Comparison of ENCODE assay signal across 11 cellular contexts in genomic region chr2:55966431-55967118, GRCh38. TPM values are rescaled to one million over a fixed set of nuclear protein-coding genes. Genes with fewer than 3 reads are reported as not detected.
A peak's percentile ranks its signal among the peaks of the same experiment; 100 is the strongest.
DNase-seq lines count a peak whose midpoint lies in the region; FAIRE-seq and TF ChIP-seq lines count a peak whose summit lies in the region.
"Had no signal": no experiment of that assay in that cellular context is flagged by ENCODE, and none has a peak within 500 bp of the region (broad histone marks: within the 10 kb centered on the region; RNA-seq: fewer than 3 reads in every experiment).

No MANE protein-coding gene starts in this region.

- WGBS in sigmoid colon, 2 donors: 51 to 54% methylated on average over 6 of the region's 6 CpGs

- no peak for DNase-seq in HFFc6
- peak; percentile 22 for DNase-seq in colonic mucosa
- DNase-seq in kidney tubule cell (ENCODE audit: low spot score): peak; percentile 52
- peak; percentile 67 for DNase-seq in sigmoid colon
- no peak for DNase-seq in activated CD4-positive, alpha-beta T cell treated with anti-CD3 and anti-CD28 coated beads for 1 hour
- no peak for DNase-seq in GM12891 (ENCODE audit: insufficient read length, low spot score)
- DNase-seq in A172 (ENCODE audit: low spot score): no peak
- DNase-seq in NCI-H1436 treated with DMSO at 0.1 percent for 48 hours (lab: John Stamatoyannopoulos, UW): no peak
- DNase-seq: CD8-positive, alpha-beta T cell; NCI-H1694 treated with DMSO at 0.1 percent for 48 hours had no signal

- H3K27me3 ChIP-seq in colonic mucosa (no peaks in the 10 kb centered on the region), sigmoid colon (no peaks in the 10 kb centered on the region)

- H3K9ac ChIP-seq in colonic mucosa (ENCODE audit: low read depth in 2 of 2, low read length in 2 of 2): no peak overlapping the region

- H3K4me3 Mint-ChIP-seq in HFFc6: no peak overlapping the region
- H3K4me3 Mint-ChIP-seq: CD8-positive, alpha-beta T cell had no signal

- no peaks in the 10 kb centered on the region for H3K36me3 ChIP-seq in colonic mucosa
- no peaks in the 10 kb centered on the region for H3K36me3 ChIP-seq in sigmoid colon

- no peaks in the 10 kb centered on the region for H3K9me3 Mint-ChIP-seq in HFFc6
- H3K9me3 Mint-ChIP-seq: CD8-positive, alpha-beta T cell had no signal

- no peak for FAIRE-seq in GM12891 (lab: Jason Lieb, UNC)
- FAIRE-seq: colon had no signal

- no peak overlapping the region for H3K4me3 ChIP-seq in colonic mucosa
- no peak overlapping the region for H3K4me3 ChIP-seq in sigmoid colon

- no peaks in the 10 kb centered on the region for H3K9me3 ChIP-seq in colonic mucosa
- no peaks in the 10 kb centered on the region for H3K9me3 ChIP-seq in sigmoid colon

- intact Hi-C loops in colonic mucosa (cut with DNase I): loop anchor here (2.0 kb wide), 1 partner anchor 14 kb away; no protein-coding TSS in a partner anchor
- intact Hi-C loops in sigmoid colon (cut with DNase I): loop anchor here (10.0 kb wide), 1 partner anchor 242 kb away; no protein-coding TSS in a partner anchor

- H3K36me3 Mint-ChIP-seq in HFFc6 (ENCODE audit: low read depth): peaks cover 4% of the 10 kb centered on the region
- H3K36me3 Mint-ChIP-seq: CD8-positive, alpha-beta T cell had no signal

- H3K27me3 Mint-ChIP-seq in HFFc6 (ENCODE audit: insufficient read depth): no peaks in the 10 kb centered on the region; the same call in 1 of the 2 replicates

- TF ChIP-seq CTCF in HFFc6 (IDR thresholded peaks at IDR 0.05) (no peak), colonic mucosa (IDR thresholded peaks at IDR 0.05) (no peak), sigmoid colon (IDR thresholded peaks at IDR 0.05) (no peak)

- TF ChIP-seq POLR2A in sigmoid colon (IDR thresholded peaks at IDR 0.05) (no peak), GM12891 (IDR thresholded peaks at IDR 0.05; ENCODE audit: low read depth, low read length) (no peak)

- H3K4me1 ChIP-seq in colonic mucosa (no peaks in the 10 kb centered on the region), sigmoid colon (peaks cover 0 to 13% (median 0%) of the 10 kb centered on the region in 4 donors)

- H3K27ac ChIP-seq in colonic mucosa: no peak overlapping the region
- peak overlapping the region in 3 of 4 donors; percentile 11 to 27 (median 21) for H3K27ac ChIP-seq in sigmoid colon

- peaks cover 34% of the 10 kb centered on the region for H3K4me1 Mint-ChIP-seq in HFFc6 (ENCODE audit: low read depth)

- peak overlapping the region; percentile 31; the same call in 1 of the 2 replicates for H3K27ac Mint-ChIP-seq in HFFc6
- H3K27ac Mint-ChIP-seq: CD8-positive, alpha-beta T cell had no signal

- no peak for TF ChIP-seq EP300 in sigmoid colon (IDR thresholded peaks at IDR 0.05)

TF ChIP-seq in GM12891, 5 proteins besides CTCF, POLR2A, EP300 and RAD21:
- TF ChIP-seq POU2F2 (IDR thresholded peaks at IDR 0.05; ENCODE audit: low read depth, low read length): no peak
- no peak for TF ChIP-seq TAF1 (IDR thresholded peaks at IDR 0.05; ENCODE audit: low read depth, low read length)
- TF ChIP-seq POLR2AphosphoS5 (IDR thresholded peaks at IDR 0.05; ENCODE audit: low read depth, low read length): no peak
- TF ChIP-seq SPI1 (IDR thresholded peaks at IDR 0.05; ENCODE audit: low read depth, low read length): no peak
- no peak for TF ChIP-seq PAX5 (IDR thresholded peaks at IDR 0.05; ENCODE audit: insufficient read depth, low read length, severe bottlenecking)

RNA-seq across cellular contexts. Expression of gene EFEMP1, which starts 43.0 kb away (rescaled TPM):
- 10 to 100 TPM; 42.1 to 63.5 (median 51.9) TPM for total RNA-seq in HFFc6 (2021; fragmentation: NEBNext Ultra II Directional; extraction: Animal tissue kit (Norgen Biotek cat#: 25700))
- total RNA-seq in colonic mucosa: 10 to 100 TPM; 16.2 to 25.2 TPM
- 100 to 1,000 TPM in 2 of 4 donors, 10 to 100 TPM in 2; 37.7 to 111 (median 84.6) TPM for total RNA-seq in sigmoid colon
- 10 to 100 TPM in 2 of 3 donors, 1 to 10 TPM in 1; 5.3 to 25.2 (median 19.4) TPM for polyA plus RNA-seq in sigmoid colon
- polyA plus RNA-seq in GM12891 (2012; ENCODE audit: low read depth, missing spikeins): 0.23 TPM
- total RNA-seq in A172 (2014; rRNA removed; shearing (Covaris generic)): 9.8 and 12.3 TPM in 2 replicates
- total RNA-seq: CD8-positive, alpha-beta T cell had no signal

Comparison
In these comparisons a context has a peak if more than half of its experiments do, and no peak if none do; other contexts are left out.
1. DNase-seq: peak in colonic mucosa (single experiment), kidney tubule cell (single experiment) and sigmoid colon (single experiment); none in HFFc6 (single experiment), activated CD4-positive, alpha-beta T cell treated with anti-CD3 and anti-CD28 coated beads for 1 hour (single experiment), GM12891 (single experiment), A172 (single experiment) and NCI-H1436 treated with DMSO at 0.1 percent for 48 hours (single experiment).